In the genomic region with DNA sequence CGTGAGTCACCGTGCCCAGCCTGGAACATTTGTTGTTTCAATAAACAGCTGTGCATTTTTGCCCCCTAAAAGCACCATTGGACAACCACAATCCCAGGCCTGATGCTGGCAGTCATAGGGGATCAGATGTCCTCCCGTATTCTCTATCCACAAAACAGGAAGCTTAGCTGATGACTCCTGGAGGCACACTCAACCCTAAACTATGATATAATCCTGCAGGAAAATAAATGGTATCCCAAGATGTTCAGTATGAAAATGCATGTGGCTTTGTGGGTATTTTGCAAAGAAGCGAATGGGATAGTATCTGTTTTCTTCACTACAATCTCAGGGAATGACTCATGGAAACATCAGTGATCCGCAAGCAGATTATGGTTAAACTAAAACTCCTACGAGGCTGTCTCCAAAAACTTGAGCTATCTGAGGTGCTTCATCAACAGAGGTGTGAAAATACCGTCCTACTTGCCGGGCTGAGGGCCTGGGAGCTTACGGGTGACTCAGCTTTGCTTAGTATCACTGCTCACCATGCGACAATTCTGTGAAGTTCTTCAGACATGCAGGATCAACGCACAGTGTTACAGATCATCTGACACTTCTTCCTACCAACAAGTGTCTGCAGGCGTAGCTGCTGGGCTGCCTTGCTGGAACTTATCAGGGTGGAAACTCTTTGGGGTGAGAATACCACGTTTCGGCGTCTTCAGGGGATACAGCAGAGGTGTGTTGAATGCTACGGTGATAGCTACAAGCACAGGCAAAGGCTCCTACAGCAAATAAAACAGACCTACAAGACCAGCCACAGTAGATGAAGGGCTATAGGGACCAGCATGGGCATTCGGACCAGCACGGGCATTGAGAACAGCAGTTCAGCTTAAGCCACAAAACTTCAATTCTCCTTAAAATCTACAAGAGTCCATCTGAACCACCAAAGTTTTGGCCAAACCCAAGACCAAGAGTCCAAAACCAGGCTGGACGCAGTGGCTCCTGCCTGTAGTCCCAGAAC, we compare ENCODE assay signal across 12 cellular contexts.
A peak's percentile ranks its signal among the peaks of the same experiment; 100 is the strongest.
DNase-seq lines count a peak whose midpoint lies in the region; ATAC-seq, FAIRE-seq and TF ChIP-seq lines count a peak whose summit lies in the region.
"Had no signal": no experiment of that assay in that cellular context is flagged by ENCODE, and none has a peak within 500 bp of the region (broad histone marks: within the 10 kb centered on the region; RNA-seq: fewer than 3 reads in every experiment).

No MANE protein-coding gene starts in this region.

- POLR2A ChIA-PET in Panc1 (lab: Charles Lee), result no interaction called here

- H3K4me3 ChIP-seq in Panc1 (ENCODE audit: low read depth in 2 of 2, low read length in 2 of 2) (no peak overlapping the region), fibroblast of the aortic adventitia (ENCODE audit: low read depth, low read length) (no peak overlapping the region), small intestine (ENCODE audit: low read depth in 1 of 2, low read length in 2 of 2) (no peak overlapping the region), vagina (no peak overlapping the region)
- H3K4me3 ChIP-seq: pancreas had no signal

- no peak for TF ChIP-seq CTCF in Panc1 (IDR thresholded peaks at IDR 0.05)
- no peak for TF ChIP-seq CTCF in fibroblast of the aortic adventitia (IDR thresholded peaks at IDR 0.05; ENCODE audit: insufficient read depth, low read length)
- TF ChIP-seq CTCF in progenitor cell of endocrine pancreas (IDR thresholded peaks at IDR 0.05; ENCODE audit: unreplicated experiment), result no peak
- no peak for TF ChIP-seq CTCF in vagina (IDR thresholded peaks at IDR 0.05)

- CTCF ChIA-PET in Panc1 (lab: Charles Lee), result no interaction called here

- 91 to 94% (median 92%) methylated on average over 19 of the region's 19 CpGs for WGBS in small intestine, 3 donors

- no peaks in the 10 kb centered on the region for H3K9me3 ChIP-seq in Panc1 (ENCODE audit: control insufficient read depth, insufficient read depth, low read depth, low read length)
- H3K9me3 ChIP-seq in small intestine (ENCODE audit: control insufficient read depth, low read depth), result no peaks in the 10 kb centered on the region
- no peaks in the 10 kb centered on the region for H3K9me3 ChIP-seq in vagina
- H3K9me3 ChIP-seq: pancreas had no signal

- peak overlapping the region; percentile 57 for H3K27ac Mint-ChIP-seq in progenitor cell of endocrine pancreas
- H3K27ac Mint-ChIP-seq: activated naive CD4-positive, alpha-beta T cell treated with anti-CD3 and anti-CD28 coated beads, Interleukin-2, amount 10 ng/mL, durations not matched to agents 7 days and 5 days had no signal

- in situ Hi-C loops in Panc1 (cut with HindIII; ENCODE audit: low pct_unique_long_range_greater_than_20kb, low sequenced_read_pairs), result no loop called here

- H3K27me3 Mint-ChIP-seq in progenitor cell of endocrine pancreas, result no peaks in the 10 kb centered on the region
- H3K27me3 Mint-ChIP-seq: activated naive CD4-positive, alpha-beta T cell treated with anti-CD3 and anti-CD28 coated beads, Interleukin-2, amount 10 ng/mL, durations not matched to agents 7 days and 5 days had no signal

- BruUV-seq in Panc1 (replicated peaks; lab: Mats Ljungman, UMichigan), result no TSS peak

- TF ChIP-seq POLR2A in vagina (IDR thresholded peaks at IDR 0.05), result no peak

- FAIRE-seq in small intestine (lab: Jason Lieb, UNC), result no peak
- FAIRE-seq: pancreas had no signal

- ATAC-seq in Panc1, result no peak

- H3K27ac ChIP-seq in Panc1 (ENCODE audit: low read length) (no peak overlapping the region), small intestine (ENCODE audit: low read depth in 1 of 2, low read length in 1 of 2) (no peak overlapping the region), vagina (no peak overlapping the region)
- H3K27ac ChIP-seq: pancreas had no signal

- H3K4me1 Mint-ChIP-seq in progenitor cell of endocrine pancreas (ENCODE audit: low read depth), result no peaks in the 10 kb centered on the region
- H3K4me1 Mint-ChIP-seq: activated naive CD4-positive, alpha-beta T cell treated with anti-CD3 and anti-CD28 coated beads, Interleukin-2, amount 10 ng/mL, durations not matched to agents 7 days and 5 days had no signal

- H3K4me1 ChIP-seq in Panc1 (ENCODE audit: control insufficient read depth, insufficient read depth, low read length) (no peaks in the 10 kb centered on the region), small intestine (ENCODE audit: control insufficient read depth in 2 of 2, insufficient read depth in 1 of 2, low read depth in 1 of 2, low read length in 1 of 2) (no peaks in the 10 kb centered on the region), vagina (no peaks in the 10 kb centered on the region)
- H3K4me1 ChIP-seq: pancreas had no signal

- no peak overlapping the region for H3K4me3 Mint-ChIP-seq in progenitor cell of endocrine pancreas (ENCODE audit: low read depth)
- H3K4me3 Mint-ChIP-seq: activated naive CD4-positive, alpha-beta T cell treated with anti-CD3 and anti-CD28 coated beads, Interleukin-2, amount 10 ng/mL, durations not matched to agents 7 days and 5 days had no signal

- H3K27me3 ChIP-seq in Panc1 (ENCODE audit: control insufficient read depth, insufficient read depth, low read length), result no peaks in the 10 kb centered on the region
- no peaks in the 10 kb centered on the region for H3K27me3 ChIP-seq in small intestine (ENCODE audit: control insufficient read depth in 2 of 2, insufficient read depth in 2 of 2, low read length in 2 of 2)
- H3K27me3 ChIP-seq in vagina, result no peaks in the 10 kb centered on the region
- H3K27me3 ChIP-seq: pancreas had no signal

- no peaks in the 10 kb centered on the region for H3K36me3 ChIP-seq in Panc1 (ENCODE audit: control insufficient read depth, insufficient read depth, low read length)
- peaks cover 0 to 4% of the 10 kb centered on the region in 2 donors for H3K36me3 ChIP-seq in small intestine (ENCODE audit: control insufficient read depth in 2 of 2, insufficient read depth in 2 of 2, low read length in 2 of 2)
- no peaks in the 10 kb centered on the region for H3K36me3 ChIP-seq in vagina
- H3K36me3 ChIP-seq: pancreas had no signal

- DNase-seq in ELF-1 (ENCODE audit: low read depth, low spot score) (peak; percentile 23), Panc1 (ENCODE audit: low read depth, low spot score) (peak; percentile 13), fibroblast of the aortic adventitia (ENCODE audit: low read depth) (peak; percentile 77), progenitor cell of endocrine pancreas (ENCODE audit: low spot score, unreplicated experiment) (no peak), HuH-7 (ENCODE audit: low spot score) (no peak), small intestine (no peak), vagina (ENCODE audit: extremely low spot score in 2 of 2) (no peak)
- DNase-seq in activated CD4-positive, CD25-positive, alpha-beta regulatory T cell (lab: John Stamatoyannopoulos, UW), result no peak
- DNase-seq: activated naive CD4-positive, alpha-beta T cell treated with anti-CD3 and anti-CD28 coated beads, Interleukin-2, amount 10 ng/mL, durations not matched to agents 7 days and 5 days; NCI-H1694 treated with DMSO at 0.1 percent for 48 hours; pancreas; stimulated activated naive CD4-positive, alpha-beta T cell had no signal

- intact Hi-C loops in Panc1 (cut with micrococcal nuclease; ENCODE audit: unreplicated experiment) (no loop called here), vagina (cut with DNase I) (no loop called here)

- peaks cover 7% of the 10 kb centered on the region for H3K9me3 Mint-ChIP-seq in progenitor cell of endocrine pancreas (ENCODE audit: low read depth)

- H3K36me3 Mint-ChIP-seq in progenitor cell of endocrine pancreas (ENCODE audit: insufficient read depth), result peaks cover 31% of the 10 kb centered on the region

Comparison
In these comparisons a context has a peak if more than half of its experiments do, and no peak if none do; other contexts are left out.
1. DNase-seq: peak in ELF-1 (single experiment), Panc1 (single experiment) and fibroblast of the aortic adventitia (single experiment); none in progenitor cell of endocrine pancreas (single experiment), activated CD4-positive, CD25-positive, alpha-beta regulatory T cell (0 of 4), HuH-7 (single experiment), small intestine (single experiment) and vagina (0 of 2).